8 cellular contexts compared by ENCODE assay signal in genomic region chr19:34403784-34404108, GRCh38. TPM values are rescaled to one million over a fixed set of nuclear protein-coding genes. Genes with fewer than 3 reads are reported as not detected.
DNase-seq lines count a peak whose midpoint lies in the region; ATAC-seq and TF ChIP-seq lines count a peak whose summit lies in the region.

No MANE protein-coding gene starts in this region.

- H3K27me3 ChIP-seq in Karpas-422 (ENCODE audit: low read length), result no peaks in the 10 kb centered on the region

- ATAC-seq in GM19035 (IDR thresholded peaks at IDR 0.05; ENCODE audit: unreplicated experiment), result peak; percentile 24

- peaks cover 23% of the 10 kb centered on the region for H3K4me1 ChIP-seq in Karpas-422 (ENCODE audit: low read length)

- peak overlapping the region; percentile 77 for H3K4me2 ChIP-seq in Karpas-422 (ENCODE audit: low read depth, low read length, poor library complexity, severe bottlenecking)

- H3K79me2 ChIP-seq in Karpas-422 (ENCODE audit: low read length), result peaks cover 41% of the 10 kb centered on the region

- no peak overlapping the region for H3K27ac ChIP-seq in Karpas-422 (ENCODE audit: low read length)

- peak overlapping the region; percentile 100 for H2AFZ ChIP-seq in Karpas-422 (ENCODE audit: low read length)

- TF ChIP-seq CTCF in epithelial cell of esophagus (IDR thresholded peaks at IDR 0.05; ENCODE audit: insufficient read depth, low read depth, low read length, missing control alignments) (no peak), retinal pigment epithelial cell (conservative IDR thresholded peaks at IDR 0.05; ENCODE audit: low read depth, low read length) (no peak)

- no peak for DNase-seq in Karpas-422
- no peak for DNase-seq in epithelial cell of esophagus (ENCODE audit: low read depth)
- DNase-seq in retinal pigment epithelial cell (ENCODE audit: low read depth), result no peak
- DNase-seq in CD1c-positive myeloid dendritic cell (ENCODE audit: extremely low spot score), result no peak
- no peak for DNase-seq in HK-2 (ENCODE audit: unreplicated experiment)
- DNase-seq in NCI-H1694 (lab: John Stamatoyannopoulos, UW), result no peak
- DNase-seq in NOMO-1 (lab: John Stamatoyannopoulos, UW; ENCODE audit: unreplicated experiment in 2 of 2), result no peak

- H3K9me2 ChIP-seq in Karpas-422 (replicated peaks; ENCODE audit: insufficient read depth, low read length), result no peaks in the 10 kb centered on the region

- no peaks in the 10 kb centered on the region for H4K20me1 ChIP-seq in Karpas-422 (ENCODE audit: insufficient read depth, low read depth, low read length)

- H3K4me3 ChIP-seq in Karpas-422 (ENCODE audit: low read length), result peak overlapping the region; percentile 94
- peak overlapping the region; percentile 97 for H3K4me3 ChIP-seq in epithelial cell of esophagus (ENCODE audit: low read length)
- peak overlapping the region; percentile 89 for H3K4me3 ChIP-seq in retinal pigment epithelial cell (ENCODE audit: low read length)

- peaks cover 25% of the 10 kb centered on the region for H3K36me3 ChIP-seq in Karpas-422 (ENCODE audit: insufficient read depth, low read length)

- peak overlapping the region; percentile 90 for H3K9ac ChIP-seq in Karpas-422 (ENCODE audit: low read length)

- no peaks in the 10 kb centered on the region for H3K9me3 ChIP-seq in Karpas-422 (ENCODE audit: low read length)

RNA-seq across cellular contexts. Expression of gene PDCD2L, which starts 0.5 kb away (rescaled TPM):
- 38.1 and 38.7 TPM in 2 replicates for total RNA-seq in Karpas-422 (2014; rRNA removed; shearing (Covaris generic); ENCODE audit: low replicate concordance)

RNA-seq across cellular contexts. Expression of gene UBA2, which starts 24.4 kb away (rescaled TPM):
- total RNA-seq in Karpas-422 (2014; rRNA removed; shearing (Covaris generic); ENCODE audit: low replicate concordance), result 190 and 313 TPM in 2 replicates

RNA-seq across cellular contexts. Expression of gene GPI, which starts 38.8 kb away (rescaled TPM):
- total RNA-seq in Karpas-422 (2014; rRNA removed; shearing (Covaris generic); ENCODE audit: low replicate concordance), result 219 and 234 TPM in 2 replicates
